In genomic region chr6:17283074-17283473, GRCh38 we compare ENCODE assay signal across 18 cellular contexts. TPM values are rescaled to one million over a fixed set of nuclear protein-coding genes. Genes with fewer than 3 reads are reported as not detected.
DNase-seq lines count a peak whose midpoint lies in the region; ATAC-seq, FAIRE-seq and TF ChIP-seq lines count a peak whose summit lies in the region.
"Had no signal": no experiment of that assay in that cellular context is flagged by ENCODE, and none has a peak within 500 bp of the region (broad histone marks: within the 10 kb centered on the region; RNA-seq: fewer than 3 reads in every experiment).

No MANE protein-coding gene starts in this region.

- no peak overlapping the region for H3K18ac ChIP-seq in IMR-90 (ENCODE audit: low read depth, low read length)

- H4K20me1 ChIP-seq in IMR-90 (ENCODE audit: insufficient read depth, low read length) = no peaks in the 10 kb centered on the region

- no peak overlapping the region for H2AFZ ChIP-seq in IMR-90 (replicated peaks; ENCODE audit: low read length, poor library complexity)

- H4K8ac ChIP-seq in IMR-90 (ENCODE audit: low read depth in 2 of 2, low read length in 2 of 2) = no peak overlapping the region

- DNase-seq in A549 (ENCODE audit: low read depth in 1 of 2, low spot score in 1 of 2) = no peak
- DNase-seq in IMR-90 = no peak
- DNase-seq in glutamatergic neuron = no peak
- DNase-seq in prostate gland (ENCODE audit: low spot score) = no peak
- no peak for DNase-seq in HTR-8/SVneo (ENCODE audit: insufficient read length, low spot score)
- DNase-seq in NCI-H82 (lab: John Stamatoyannopoulos, UW) = no peak
- DNase-seq: activated CD4-positive, alpha-beta T cell treated with anti-CD3 and anti-CD28 coated beads, Interleukin-2, amount 50 U/mL, for 4 hours; Calu3; colonic mucosa; NCI-H1694 treated with DMSO at 0.1 percent for 48 hours; NCI-H510A; OCI-M1; SK-N-SH; substantia nigra had no signal

- TF ChIP-seq RAD21 in A549 (conservative IDR thresholded peaks at IDR 0.05 in 1 of 2, IDR thresholded peaks at IDR 0.05 in 1 of 2) (no peak), IMR-90 (IDR thresholded peaks at IDR 0.05; ENCODE audit: low read length) (no peak)

- peaks cover 12% of the 10 kb centered on the region for H3K27me3 Mint-ChIP-seq in glutamatergic neuron (ENCODE audit: unreplicated experiment)

- H3K9ac ChIP-seq in IMR-90 (ENCODE audit: low read depth, low read length) = no peak overlapping the region
- H3K9ac ChIP-seq: SK-N-SH had no signal

- no peak overlapping the region for H2BK120ac ChIP-seq in IMR-90 (ENCODE audit: low read depth, low read length)

- H3K4me1 Mint-ChIP-seq in glutamatergic neuron (ENCODE audit: low read depth, unreplicated experiment) = no peaks in the 10 kb centered on the region

- H2BK5ac ChIP-seq in IMR-90 (ENCODE audit: low read depth, low read length, poor library complexity, severe bottlenecking) = no peak overlapping the region

- H3K4me3 ChIP-seq in A549 (peak overlapping the region; percentile 90), IMR-90 (ENCODE audit: insufficient read depth, low read depth, low read length) (no peak overlapping the region; the same call in 1 of the 2 replicates), prostate gland (peak overlapping the region; percentile 59 to 70)
- H3K4me3 ChIP-seq: lung had no signal

- peaks cover 5 to 31% of the 10 kb centered on the region in 2 experiments; a peak in 3 of 4 replicates for H3K79me1 ChIP-seq in IMR-90 (ENCODE audit: low read depth in 1 of 2, low read length in 2 of 2)

- TF ChIP-seq CTCF in A549 (IDR thresholded peaks at IDR 0.05) = no peak
- no peak for TF ChIP-seq CTCF in IMR-90 (conservative IDR thresholded peaks at IDR 0.05; ENCODE audit: low read depth, low read length)
- TF ChIP-seq CTCF in glutamatergic neuron (IDR thresholded peaks at IDR 0.05; ENCODE audit: partially characterized antibody, unreplicated experiment) = no peak
- TF ChIP-seq CTCF in prostate gland (IDR thresholded peaks at IDR 0.05) = no peak

- H3K4me1 ChIP-seq in A549 (peaks cover 26% of the 10 kb centered on the region), IMR-90 (ENCODE audit: control insufficient read depth, insufficient read depth, low read length) (peaks cover 12% of the 10 kb centered on the region), prostate gland (replicated peaks) (no peaks in the 10 kb centered on the region)

- CTCF ChIA-PET in A549 (lab: Yijun Ruan, JAX) = no interaction called here
- CTCF ChIA-PET in IMR-90 (lab: Yijun Ruan, JAX) = no interaction called here

- ATAC-seq in A549 (no peak), IMR-90 (ENCODE audit: low read depth) (no peak), GM18519 (IDR thresholded peaks at IDR 0.05; ENCODE audit: low FRiP score, unreplicated experiment) (no peak), HG02678 (IDR thresholded peaks at IDR 0.05; ENCODE audit: unreplicated experiment) (no peak)

- 81% methylated on average over 4 of the region's 4 CpGs for WGBS in A549 (ENCODE audit: missing lambda C conversion rate)
- 80% methylated on average over 1 of the region's 4 CpGs; no CpG with 5 or more reads in 1 of the 2 experiments for WGBS in IMR-90 (ENCODE audit: extremely low coverage in 2 of 2, insufficient read length in 1 of 2), 2 experiments
- 88% methylated on average over 4 of the region's 4 CpGs for WGBS in prostate gland

- FAIRE-seq in A549 (lab: Jason Lieb, UNC) = no peak
- FAIRE-seq in HTR-8/SVneo (lab: Jason Lieb, UNC) = no peak
- FAIRE-seq: G401.6 had no signal

- H2AK9ac ChIP-seq in IMR-90 (replicated peaks; ENCODE audit: low read depth, low read length, poor library complexity) = no peak overlapping the region

- H3K36me3 ChIP-seq in IMR-90 (ENCODE audit: control insufficient read depth, insufficient read depth, low read length) (no peaks in the 10 kb centered on the region), prostate gland (no peaks in the 10 kb centered on the region)
- H3K36me3 ChIP-seq: colonic mucosa had no signal

- peak overlapping the region; percentile 70; the same call in 1 of the 2 replicates for H3K14ac ChIP-seq in IMR-90 (replicated peaks; ENCODE audit: low read depth, low read length)

- H3K27ac ChIP-seq in A549 (peak overlapping the region; percentile 84 to 99), IMR-90 (ENCODE audit: insufficient read depth, low read length) (no peak overlapping the region), prostate gland (peak overlapping the region in 1 of 2 donors; percentile 76)
- H3K27ac ChIP-seq: colonic mucosa had no signal

- H3K27ac Mint-ChIP-seq in glutamatergic neuron (ENCODE audit: unreplicated experiment) = peak overlapping the region; percentile 33

- H3K9me1 ChIP-seq in IMR-90 (ENCODE audit: insufficient read depth, low read length) = peaks cover 8% of the 10 kb centered on the region; the same call in 1 of the 2 replicates

- no peak overlapping the region for H4K5ac ChIP-seq in IMR-90 (ENCODE audit: low read depth, low read length)

- H3K56ac ChIP-seq in IMR-90 (ENCODE audit: extremely low read depth, insufficient read depth, low read length) = no peak overlapping the region

- H2BK20ac ChIP-seq in IMR-90 (ENCODE audit: low read depth, low read length) = no peak overlapping the region

- H4K91ac ChIP-seq in IMR-90 (ENCODE audit: insufficient read depth, low read depth, low read length) = no peak overlapping the region

- H3K27me3 ChIP-seq in IMR-90 (ENCODE audit: control insufficient read depth, insufficient read depth, low read length) (no peaks in the 10 kb centered on the region), prostate gland (replicated peaks; ENCODE audit: insufficient read depth) (no peaks in the 10 kb centered on the region)
- H3K27me3 ChIP-seq: colonic mucosa had no signal

- H3K4me2 ChIP-seq in A549 (peak overlapping the region; percentile 89), IMR-90 (ENCODE audit: low read depth, low read length) (peak overlapping the region; percentile 21; the same call in 1 of the 2 replicates)
- H3K4me2 ChIP-seq: SK-N-SH had no signal

- H2BK15ac ChIP-seq in IMR-90 (ENCODE audit: low read depth, low read length) = no peak overlapping the region

- no peak overlapping the region for H3K4ac ChIP-seq in IMR-90 (ENCODE audit: low read depth, low read length)

- H3K9me3 ChIP-seq in A549 (no peaks in the 10 kb centered on the region), IMR-90 (ENCODE audit: control insufficient read depth, insufficient read depth, low read length) (no peaks in the 10 kb centered on the region), prostate gland (no peaks in the 10 kb centered on the region)
- H3K9me3 ChIP-seq: colonic mucosa, SK-N-SH had no signal

- intact Hi-C loops in IMR-90 (cut with micrococcal nuclease) (loop anchor here (2.0 kb wide), 1 partner anchor 126 kb away; no protein-coding TSS in a partner anchor), prostate gland (cut with DNase I) (loop anchor here (5.0 to 10.0 kb wide), 4 partner anchors 71 to 299 kb away; no protein-coding TSS in a partner anchor)

- peak overlapping the region; percentile 58; the same call in 1 of the 2 replicates for H3K23ac ChIP-seq in IMR-90 (ENCODE audit: low read depth, low read length)

- POLR2A ChIA-PET in A549 (lab: Yijun Ruan, JAX) (no interaction called here), IMR-90 (lab: Charles Lee; ENCODE audit: unreplicated experiment) (no interaction called here)

- TF ChIP-seq POLR2A in A549 (IDR thresholded peaks at IDR 0.05; ENCODE audit: low read length) (no peak), IMR-90 (IDR thresholded peaks at IDR 0.05; ENCODE audit: low read depth, low read length) (no peak), prostate gland (IDR thresholded peaks at IDR 0.05) (no peak)

- H3K4me3 Mint-ChIP-seq in glutamatergic neuron (ENCODE audit: unreplicated experiment) = peak overlapping the region; percentile 82

- H3K9me3 Mint-ChIP-seq in glutamatergic neuron (ENCODE audit: unreplicated experiment) = peaks cover 6% of the 10 kb centered on the region

- no peak for TF ChIP-seq EP300 in A549 (IDR thresholded peaks at IDR 0.05)

- in situ Hi-C loops in IMR-90 (cut with MboI; ENCODE audit: low sequenced_read_pairs) = loop anchor here (10.0 kb wide), 1 partner anchor 302 kb away; no protein-coding TSS in a partner anchor

- no peaks in the 10 kb centered on the region for H3K36me3 Mint-ChIP-seq in glutamatergic neuron (ENCODE audit: unreplicated experiment)

- no TSS peak for BruUV-seq in IMR-90 (replicated peaks; lab: Mats Ljungman, UMichigan)

- dilution Hi-C loops in IMR-90 (cut with HindIII; ENCODE audit: low sequenced_read_pairs, unreplicated experiment) = no loop called here

- H2AK5ac ChIP-seq in IMR-90 (ENCODE audit: low read depth, low read length) = no peak overlapping the region

TF ChIP-seq in A549, 52 proteins besides CTCF, POLR2A, EP300 and RAD21 (continues in another document):
- TF ChIP-seq FOSB (CRISPR knock-in tag; IDR thresholded peaks at IDR 0.05) (no peak), MAFK (IDR thresholded peaks at IDR 0.05; ENCODE audit: partially characterized antibody) (peak; percentile 26)

TF ChIP-seq in IMR-90, 13 proteins besides CTCF, POLR2A, EP300 and RAD21:
- TF ChIP-seq MAFK (IDR thresholded peaks at IDR 0.05; ENCODE audit: low read depth, low read length) (peak; percentile 31; the same call in 1 of the 2 replicates), BHLHE40 (IDR thresholded peaks at IDR 0.05; ENCODE audit: low read depth, low read length) (no peak)

RNA-seq across cellular contexts. Expression of gene RBM24, which starts 1.9 kb away (rescaled TPM):
- polyA plus RNA-seq in A549 (2011; rRNA removed) (21.5 and 27.5 TPM in 2 replicates), A549 (2017; fragmentation: RNase III; extraction: RNeasy Plus Mini Kit Qiagen cat#74134 plus additional on column Dnase treatment) (13.5 to 13.9 TPM (median 13.7 TPM) in 3 replicates), IMR-90 (2012; rRNA removed) (6.6 and 8.1 TPM in 2 replicates)
- polyA plus RNA-seq in A549 (2012; cell fraction: cytosol; rRNA removed) = 29.6 and 44.3 TPM in 2 replicates
- 38.0 and 63.0 TPM in 2 replicates for polyA plus RNA-seq in A549 (2012; cell fraction: nucleus; rRNA removed)
- 41.1 and 45.7 TPM in 2 replicates for polyA minus RNA-seq in A549 (2011; rRNA and poly(A)+ RNA removed)
- total RNA-seq in IMR-90 (2012; rRNA removed) (4.1 and 6.7 TPM in 2 replicates), glutamatergic neuron (ENCODE audit: unreplicated experiment) (4.9 TPM), prostate gland (10 to 100 TPM in 1 of 2 donors, 1 to 10 TPM in 1; 4.4 to 13.8 TPM)
- polyA plus RNA-seq in IMR-90 (2012; cell fraction: cytosol; rRNA removed) = 3.4 and 9.8 TPM in 2 replicates
- 10.1 and 17.8 TPM in 2 replicates for polyA plus RNA-seq in IMR-90 (2012; cell fraction: nucleus; rRNA removed; ENCODE audit: low replicate concordance)
